Comparison of ENCODE assay signal across 26 cellular contexts in the genomic region with DNA sequence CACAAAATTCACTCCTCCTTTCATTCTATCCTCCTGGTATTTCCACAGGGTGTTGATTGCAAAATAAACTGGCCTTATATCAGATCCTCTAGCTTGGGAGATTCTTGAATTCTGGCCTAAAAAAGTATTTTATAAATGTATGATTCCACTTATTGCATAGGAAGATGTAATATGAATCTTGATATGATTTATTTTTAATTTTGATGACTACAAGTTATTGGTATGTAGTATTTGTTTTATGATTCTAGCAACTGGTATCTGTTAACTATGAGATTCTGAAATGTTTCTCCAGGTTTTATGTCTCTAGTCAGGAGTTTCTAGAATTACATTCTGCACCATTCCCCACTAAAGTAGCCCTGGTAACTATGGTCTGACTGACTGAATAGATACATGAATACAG.
DNase-seq lines count a peak whose midpoint lies in the region; ATAC-seq and TF ChIP-seq lines count a peak whose summit lies in the region.
"Had no signal": no experiment of that assay in that cellular context is flagged by ENCODE, and none has a peak within 500 bp of the region (broad histone marks: within the 10 kb centered on the region; RNA-seq: fewer than 3 reads in every experiment).

No MANE protein-coding gene starts in this region.

- no peak overlapping the region for H2AFZ ChIP-seq in osteoblast (ENCODE audit: low read length)
- H2AFZ ChIP-seq: PC-9 had no signal

- peak overlapping the region; percentile 7 for H3K4me2 ChIP-seq in osteoblast (ENCODE audit: insufficient read depth, low read length)
- H3K4me2 ChIP-seq: PC-9 had no signal

- H3K36me3 ChIP-seq in osteoblast (ENCODE audit: insufficient read depth, low read length) (no peaks in the 10 kb centered on the region), uterus (no peaks in the 10 kb centered on the region)
- no peaks in the 10 kb centered on the region for H3K36me3 ChIP-seq in effector memory CD4-positive, alpha-beta T cell (ENCODE audit: control insufficient read depth, insufficient read depth, low read length)
- H3K36me3 ChIP-seq: HAP-1, MG63, SJSA1 had no signal

- no peaks in the 10 kb centered on the region for H3K27me3 ChIP-seq in osteoblast (ENCODE audit: insufficient read depth, low read length)
- no peaks in the 10 kb centered on the region for H3K27me3 ChIP-seq in effector memory CD4-positive, alpha-beta T cell (replicated peaks; ENCODE audit: control insufficient read depth, insufficient read depth, low read length, poor library complexity, severe bottlenecking)
- no peaks in the 10 kb centered on the region for H3K27me3 ChIP-seq in uterus
- H3K27me3 ChIP-seq: MG63, SJSA1 had no signal

- no peaks in the 10 kb centered on the region for H4K20me1 ChIP-seq in osteoblast (ENCODE audit: insufficient read depth, low read length)

- no peaks in the 10 kb centered on the region for H3K79me2 ChIP-seq in osteoblast (ENCODE audit: insufficient read depth, low read length)

- ATAC-seq in SK-N-SH treated with all-trans-retinoic acid at 6 μM for 48 hours (peak; percentile 93), HG03135 (IDR thresholded peaks at IDR 0.05; ENCODE audit: unreplicated experiment) (no peak)
- ATAC-seq: GM12878, HepG2, K562, Right ventricle myocardium inferior had no signal

- intact Hi-C loops in uterus (cut with DNase I; ENCODE audit: low total_unique reads) = no loop called here

- H3K27ac ChIP-seq in osteoblast (ENCODE audit: low read depth, low read length) = peak overlapping the region; percentile 40
- H3K27ac ChIP-seq in effector memory CD4-positive, alpha-beta T cell (ENCODE audit: insufficient read depth, low read length, poor library complexity, severe bottlenecking) = no peak overlapping the region
- no peak overlapping the region for H3K27ac ChIP-seq in uterus
- H3K27ac ChIP-seq: PC-9, SJSA1 had no signal

- H3K4me1 ChIP-seq in osteoblast (ENCODE audit: insufficient read depth, low read length) (peaks cover 12% of the 10 kb centered on the region), uterus (no peaks in the 10 kb centered on the region)
- no peaks in the 10 kb centered on the region for H3K4me1 ChIP-seq in effector memory CD4-positive, alpha-beta T cell (ENCODE audit: control insufficient read depth, insufficient read depth, low read length, poor library complexity, severe bottlenecking)
- H3K4me1 ChIP-seq: SJSA1 had no signal

- no peak overlapping the region for H3K4me3 ChIP-seq in osteoblast (ENCODE audit: insufficient read depth, low read length)
- H3K4me3 ChIP-seq in effector memory CD4-positive, alpha-beta T cell (ENCODE audit: insufficient read depth, low read depth, low read length, poor library complexity, severe bottlenecking) = no peak overlapping the region
- no peak overlapping the region for H3K4me3 ChIP-seq in uterus
- H3K4me3 ChIP-seq: GM12878, HAP-1, K562, MG63, PC-9, SJSA1 had no signal

- H3K9me3 ChIP-seq in osteoblast (ENCODE audit: low read depth, low read length) (no peaks in the 10 kb centered on the region), uterus (no peaks in the 10 kb centered on the region)
- H3K9me3 ChIP-seq in effector memory CD4-positive, alpha-beta T cell (ENCODE audit: control insufficient read depth, low read length) = no peaks in the 10 kb centered on the region
- H3K9me3 ChIP-seq: HAP-1, MG63, SJSA1 had no signal

- no peak for TF ChIP-seq CTCF in osteoblast (IDR thresholded peaks at IDR 0.05; ENCODE audit: extremely low read depth, low read depth, low read length)
- no peak for TF ChIP-seq CTCF in uterus (IDR thresholded peaks at IDR 0.05)

- no peak for TF ChIP-seq POLR2A in uterus (IDR thresholded peaks at IDR 0.05)

- DNase-seq in GM03348 (ENCODE audit: low spot score) (peak; percentile 36), fibroblast of gingiva (ENCODE audit: low read depth) (peak; percentile 76), osteoblast (ENCODE audit: insufficient read length, low spot score, missing footprints) (peak; percentile 67), uterus (no peak), SIG-M5 (lab: John Stamatoyannopoulos, UW) (no peak)
- no peak for DNase-seq in effector memory CD4-positive, alpha-beta T cell
- DNase-seq: C1 segment of cervical spinal cord; CD4-positive, alpha-beta memory T cell; COR-L47; DMS53; GOT3; MG63; NCI-H2029 treated with DMSO at 0.1 percent for 48 hours; NCI-H446 treated with DMSO at 0.1 percent for 48 hours; NCI-H526; NCI-H82; NK-92 treated with Interleukin-12 subunit alpha and Interleukin-12 subunit beta, amount 100 ng/mL, for 24 hours; PC-9 had no signal

TF ChIP-seq in SK-N-SH treated with all-trans-retinoic acid at 6 μM for 48 hours, 23 proteins besides CTCF, POLR2A, EP300 and RAD21:
- no peak for TF ChIP-seq ZFP30 (CRISPR knock-in tag; IDR thresholded peaks at IDR 0.05)
- no peak for TF ChIP-seq ISL1 (CRISPR knock-in tag; IDR thresholded peaks at IDR 0.05)
- TF ChIP-seq ZNF565 (CRISPR knock-in tag; conservative IDR thresholded peaks at IDR 0.05; ENCODE audit: low read depth) = no peak
- TF ChIP-seq, protein P1, sequence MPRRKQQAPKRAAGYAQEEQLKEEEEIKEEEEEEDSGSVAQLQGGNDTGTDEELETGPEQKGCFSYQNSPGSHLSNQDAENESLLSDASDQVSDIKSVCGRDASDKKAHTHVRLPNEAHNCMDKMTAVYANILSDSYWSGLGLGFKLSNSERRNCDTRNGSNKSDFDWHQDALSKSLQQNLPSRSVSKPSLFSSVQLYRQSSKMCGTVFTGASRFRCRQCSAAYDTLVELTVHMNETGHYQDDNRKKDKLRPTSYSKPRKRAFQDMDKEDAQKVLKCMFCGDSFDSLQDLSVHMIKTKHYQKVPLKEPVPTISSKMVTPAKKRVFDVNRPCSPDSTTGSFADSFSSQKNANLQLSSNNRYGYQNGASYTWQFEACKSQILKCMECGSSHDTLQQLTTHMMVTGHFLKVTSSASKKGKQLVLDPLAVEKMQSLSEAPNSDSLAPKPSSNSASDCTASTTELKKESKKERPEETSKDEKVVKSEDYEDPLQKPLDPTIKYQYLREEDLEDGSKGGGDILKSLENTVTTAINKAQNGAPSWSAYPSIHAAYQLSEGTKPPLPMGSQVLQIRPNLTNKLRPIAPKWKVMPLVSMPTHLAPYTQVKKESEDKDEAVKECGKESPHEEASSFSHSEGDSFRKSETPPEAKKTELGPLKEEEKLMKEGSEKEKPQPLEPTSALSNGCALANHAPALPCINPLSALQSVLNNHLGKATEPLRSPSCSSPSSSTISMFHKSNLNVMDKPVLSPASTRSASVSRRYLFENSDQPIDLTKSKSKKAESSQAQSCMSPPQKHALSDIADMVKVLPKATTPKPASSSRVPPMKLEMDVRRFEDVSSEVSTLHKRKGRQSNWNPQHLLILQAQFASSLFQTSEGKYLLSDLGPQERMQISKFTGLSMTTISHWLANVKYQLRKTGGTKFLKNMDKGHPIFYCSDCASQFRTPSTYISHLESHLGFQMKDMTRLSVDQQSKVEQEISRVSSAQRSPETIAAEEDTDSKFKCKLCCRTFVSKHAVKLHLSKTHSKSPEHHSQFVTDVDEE (CRISPR knock-in tag; IDR thresholded peaks at IDR 0.05) = no peak
- TF ChIP-seq ZNF8 (CRISPR knock-in tag; IDR thresholded peaks at IDR 0.05) = no peak
- no peak for TF ChIP-seq ZC3H10 (CRISPR knock-in tag; IDR thresholded peaks at IDR 0.05)
- no peak for TF ChIP-seq ARNTL (CRISPR knock-in tag; IDR thresholded peaks at IDR 0.05; ENCODE audit: borderline replicate concordance, low read depth)
- TF ChIP-seq ZNF70 (CRISPR knock-in tag; IDR thresholded peaks at IDR 0.05) = no peak
- TF ChIP-seq, protein P2, sequence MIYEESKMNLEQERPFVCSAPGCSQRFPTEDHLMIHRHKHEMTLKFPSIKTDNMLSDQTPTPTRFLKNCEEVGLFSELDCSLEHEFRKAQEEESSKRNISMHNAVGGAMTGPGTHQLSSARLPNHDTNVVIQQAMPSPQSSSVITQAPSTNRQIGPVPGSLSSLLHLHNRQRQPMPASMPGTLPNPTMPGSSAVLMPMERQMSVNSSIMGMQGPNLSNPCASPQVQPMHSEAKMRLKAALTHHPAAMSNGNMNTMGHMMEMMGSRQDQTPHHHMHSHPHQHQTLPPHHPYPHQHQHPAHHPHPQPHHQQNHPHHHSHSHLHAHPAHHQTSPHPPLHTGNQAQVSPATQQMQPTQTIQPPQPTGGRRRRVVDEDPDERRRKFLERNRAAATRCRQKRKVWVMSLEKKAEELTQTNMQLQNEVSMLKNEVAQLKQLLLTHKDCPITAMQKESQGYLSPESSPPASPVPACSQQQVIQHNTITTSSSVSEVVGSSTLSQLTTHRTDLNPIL (CRISPR knock-in tag; IDR thresholded peaks at IDR 0.05; ENCODE audit: low read depth) = no peak
- no peak for TF ChIP-seq BACH2 (CRISPR knock-in tag; IDR thresholded peaks at IDR 0.05; ENCODE audit: borderline replicate concordance)
- no peak for TF ChIP-seq ZFP3 (CRISPR knock-in tag; IDR thresholded peaks at IDR 0.05)
- TF ChIP-seq CSDC2 (CRISPR knock-in tag; IDR thresholded peaks at IDR 0.05) = no peak
- TF ChIP-seq PPARA (CRISPR knock-in tag; IDR thresholded peaks at IDR 0.05; ENCODE audit: borderline replicate concordance) = no peak
TF ChIP-seq in SK-N-SH treated with all-trans-retinoic acid at 6 μM for 48 hours: peak in this region for 0.

Comparison
In these comparisons a context has a peak if more than half of its experiments do, and no peak if none do; other contexts are left out.
1. DNase-seq: peak in GM03348 (single experiment), fibroblast of gingiva (single experiment) and osteoblast (single experiment); none in effector memory CD4-positive, alpha-beta T cell (0 of 3), uterus (0 of 2) and SIG-M5 (single experiment).